18 cellular contexts compared by ENCODE assay signal in the genomic region with DNA sequence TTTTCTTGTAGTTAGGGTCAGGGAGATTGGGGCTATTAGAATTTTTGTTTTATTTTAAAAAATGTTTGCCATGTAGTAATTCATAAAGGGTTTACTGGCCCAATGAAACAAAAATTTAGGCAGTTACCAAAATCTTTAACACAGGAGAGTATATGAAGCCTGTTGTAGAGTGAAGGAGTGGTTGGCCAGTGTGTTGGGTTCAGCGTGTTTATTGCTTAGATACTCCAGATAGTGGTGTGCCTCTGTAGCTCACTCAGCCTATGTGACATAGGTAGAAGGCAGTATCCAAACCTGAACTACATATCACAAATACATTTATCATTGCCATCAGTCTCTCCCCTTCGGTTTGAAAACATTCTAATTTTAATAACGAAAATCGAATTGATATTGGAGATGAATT. TPM values are rescaled to one million over a fixed set of nuclear protein-coding genes. Genes with fewer than 3 reads are reported as not detected.
DNase-seq lines count a peak whose midpoint lies in the region; ATAC-seq and TF ChIP-seq lines count a peak whose summit lies in the region.
"Had no signal": no experiment of that assay in that cellular context is flagged by ENCODE, and none has a peak within 500 bp of the region (broad histone marks: within the 10 kb centered on the region; RNA-seq: fewer than 3 reads in every experiment).

No MANE protein-coding gene starts in this region.

- H3K27me3 ChIP-seq in neural progenitor cell = no peaks in the 10 kb centered on the region
- H3K27me3 ChIP-seq: body of pancreas had no signal

- no peak overlapping the region for H3K4me3 Mint-ChIP-seq in neural progenitor cell
- H3K4me3 Mint-ChIP-seq: activated naive CD4-positive, alpha-beta T cell treated with anti-CD3 and anti-CD28 coated beads for 36 hours; stimulated activated naive B cell treated with anti-CD40 and anti-IgM and Interleukin-4, amounts not matched to agents 10 μg/mL and 1 μg/mL and 100 μg/mL, for 72 hours had no signal

- peak overlapping the region; percentile 59 for H3K4me2 ChIP-seq in neural progenitor cell

- no peaks in the 10 kb centered on the region for H3K9me3 ChIP-seq in neural progenitor cell (ENCODE audit: low read depth)
- H3K9me3 ChIP-seq: body of pancreas had no signal

- in situ Hi-C loops in G401 (cut with HindIII; ENCODE audit: low sequenced_read_pairs) = no loop called here

- no peak for TF ChIP-seq CTCF in fibroblast of pulmonary artery (IDR thresholded peaks at IDR 0.05; ENCODE audit: low read length, missing control alignments)
- TF ChIP-seq CTCF in neural progenitor cell (IDR thresholded peaks at IDR 0.05) = no peak

- no peaks in the 10 kb centered on the region for H3K9me3 Mint-ChIP-seq in neural progenitor cell
- H3K9me3 Mint-ChIP-seq: activated naive CD4-positive, alpha-beta T cell treated with anti-CD3 and anti-CD28 coated beads for 36 hours had no signal

- ATAC-seq in HG03354 (IDR thresholded peaks at IDR 0.05; ENCODE audit: poor library complexity, severe bottlenecking, unreplicated experiment) = no peak
- ATAC-seq: body of pancreas; GM12878; stimulated activated naive B cell treated with anti-CD40 and anti-IgM and Interleukin-4, amounts not matched to agents 10 μg/mL and 1 μg/mL and 100 μg/mL, for 72 hours had no signal

- H3K4me3 ChIP-seq in fibroblast of pulmonary artery (replicated peaks; ENCODE audit: low read depth, low read length) (peak overlapping the region; percentile 60), neural progenitor cell (peak overlapping the region; percentile 36)
- H3K4me3 ChIP-seq: body of pancreas, GM12878 had no signal

- H3K36me3 ChIP-seq in neural progenitor cell = no peaks in the 10 kb centered on the region

- peaks cover 4% of the 10 kb centered on the region for H3K79me2 ChIP-seq in neural progenitor cell (ENCODE audit: low read depth)

- no peaks in the 10 kb centered on the region for H3K36me3 Mint-ChIP-seq in neural progenitor cell
- H3K36me3 Mint-ChIP-seq: stimulated activated naive B cell treated with anti-CD40 and anti-IgM and Interleukin-4, amounts not matched to agents 10 μg/mL and 1 μg/mL and 100 μg/mL, for 72 hours had no signal

- no peaks in the 10 kb centered on the region for H3K27me3 Mint-ChIP-seq in neural progenitor cell (ENCODE audit: insufficient read depth, low read depth)
- H3K27me3 Mint-ChIP-seq: stimulated activated naive B cell treated with anti-CD40 and anti-IgM and Interleukin-4, amounts not matched to agents 10 μg/mL and 1 μg/mL and 100 μg/mL, for 72 hours had no signal

- H3F3A ChIP-seq in neural progenitor cell (ENCODE audit: low read depth) = no peaks in the 10 kb centered on the region

- H3K27ac ChIP-seq in neural progenitor cell = no peak overlapping the region
- H3K27ac ChIP-seq: body of pancreas had no signal

- H3K4me1 ChIP-seq in neural progenitor cell = peaks cover 13% of the 10 kb centered on the region
- H3K4me1 ChIP-seq: body of pancreas had no signal

- DNase-seq in G401 (ENCODE audit: low spot score) (peak; percentile 17), OCI-M1 (lab: John Stamatoyannopoulos, UW) (peak; percentile 12), fibroblast of pulmonary artery (ENCODE audit: low read depth) (no peak), neural progenitor cell (ENCODE audit: low spot score) (no peak), NCI-H2107 treated with DMSO at 0.1 percent for 48 hours (lab: John Stamatoyannopoulos, UW; ENCODE audit: unreplicated experiment) (no peak), RPMI8226 (no peak), SIG-M5 treated with dmso at 0.1 percent for 504 hours (lab: John Stamatoyannopoulos, UW; ENCODE audit: unreplicated experiment) (no peak)
- DNase-seq: activated naive CD4-positive, alpha-beta T cell treated with anti-CD3 and anti-CD28 coated beads for 36 hours; body of pancreas; COR-L47; effector CD4-positive, alpha-beta T cell; H7; MV-4-11; NCI-H2081; stimulated activated naive B cell treated with anti-CD40 and anti-IgM and Interleukin-4, amounts not matched to agents 10 μg/mL and 1 μg/mL and 100 μg/mL, for 72 hours; T-helper 2 cell had no signal

- no peak overlapping the region for H3K27ac Mint-ChIP-seq in neural progenitor cell
- H3K27ac Mint-ChIP-seq: activated naive CD4-positive, alpha-beta T cell treated with anti-CD3 and anti-CD28 coated beads for 36 hours; stimulated activated naive B cell treated with anti-CD40 and anti-IgM and Interleukin-4, amounts not matched to agents 10 μg/mL and 1 μg/mL and 100 μg/mL, for 72 hours had no signal

- peaks cover 6% of the 10 kb centered on the region for H3K4me1 Mint-ChIP-seq in neural progenitor cell
- H3K4me1 Mint-ChIP-seq: stimulated activated naive B cell treated with anti-CD40 and anti-IgM and Interleukin-4, amounts not matched to agents 10 μg/mL and 1 μg/mL and 100 μg/mL, for 72 hours had no signal

- no peak overlapping the region for H3K9ac ChIP-seq in neural progenitor cell

- H2AFZ ChIP-seq in neural progenitor cell (replicated peaks) = no peak overlapping the region

- H4K20me1 ChIP-seq in neural progenitor cell (ENCODE audit: low read depth) = no peaks in the 10 kb centered on the region

RNA-seq across cellular contexts. Expression of a gene that starts 1.2 kb away (rescaled TPM):
- not detected in 2 replicates for total RNA-seq in G401 (2014; rRNA removed; shearing (Covaris generic))
- 12.3 and 14.6 TPM in 2 replicates for total RNA-seq in neural progenitor cell (ENCODE audit: low replicate concordance)
- total RNA-seq: activated naive CD4-positive, alpha-beta T cell treated with anti-CD3 and anti-CD28 coated beads for 36 hours; GM12878 had no signal

Comparison
In these comparisons a context has a peak if more than half of its experiments do, and no peak if none do; other contexts are left out.
1. DNase-seq: peak in G401 (single experiment) and OCI-M1 (single experiment); none in fibroblast of pulmonary artery (single experiment), neural progenitor cell (single experiment), NCI-H2107 treated with DMSO at 0.1 percent for 48 hours (single experiment), RPMI8226 (single experiment) and SIG-M5 treated with dmso at 0.1 percent for 504 hours (single experiment).
2. RNA of a gene that starts 1.2 kb away (total RNA-seq): 12.3 to 14.6 TPM in neural progenitor cell; not detected in G401; every median in the first group is over 10 times any median in the second.